In genomic region chr22:19926028-19926427, GRCh38 we compare ENCODE assay signal across 1 cellular context. TPM values are rescaled to one million over a fixed set of nuclear protein-coding genes. Genes with fewer than 3 reads are reported as not detected.
"Had no signal": no experiment of that assay in that cellular context is flagged by ENCODE, and none has a peak within 500 bp of the region (broad histone marks: within the 10 kb centered on the region; RNA-seq: fewer than 3 reads in every experiment).

No MANE protein-coding gene starts in this region.

RNA-seq across cellular contexts. Expression of gene TXNRD2, which starts 15.6 kb away (rescaled TPM):
- total RNA-seq: smooth muscle cell had no signal
